ENCODE assay signal across 39 cellular contexts in genomic region chr14:56304456-56304855, GRCh38.
"Had no signal": no experiment of that assay in that cellular context is flagged by ENCODE, and none has a peak within 500 bp of the region (broad histone marks: within the 10 kb centered on the region; RNA-seq: fewer than 3 reads in every experiment).

No MANE protein-coding gene starts in this region.

- H3K4me1 ChIP-seq: Peyer's patch had no signal

- H3K27ac ChIP-seq: Peyer's patch, SJSA1, VCaP had no signal

- H3K4me3 Mint-ChIP-seq: activated B cell treated with CpG ODN at 0.5 μM for 24 hours; activated CD4-positive, alpha-beta memory T cell treated with anti-CD3 and anti-CD28 coated beads, Interleukin-2, amount 10 ng/mL, durations not matched to agents 7 days and 5 days; activated CD8-positive, alpha-beta memory T cell treated with anti-CD3 and anti-CD28 coated beads, Interleukin-2, amount 10 ng/mL, durations not matched to agents 7 days and 5 days; activated naive CD4-positive, alpha-beta T cell treated with anti-CD3 and anti-CD28 coated beads, Interleukin-2, amount 10 ng/mL, durations not matched to agents 7 days and 5 days; activated naive CD8-positive, alpha-beta T cell; activated naive CD8-positive, alpha-beta T cell treated with anti-CD3 and anti-CD28 coated beads, Interleukin-2, amount 50 U/mL, for 24 hours; brain; T-helper 1 cell treated with Interleukin-12 subunit alpha and Interleukin-12 subunit beta and Interleukin-4 antibody, amounts not matched to agents 30 μg/mL and 1 μg/mL, for 36 hours; T-helper 2 cell treated with Interferon-gamma antibody and Interleukin-4, amounts not matched to agents 5 μg/mL and 100 μg/mL, for 36 hours had no signal

- H3K4me3 ChIP-seq: Peyer's patch, SJSA1 had no signal

- H3K27ac Mint-ChIP-seq: activated B cell treated with CpG ODN at 0.5 μM for 24 hours; activated CD4-positive, alpha-beta memory T cell treated with anti-CD3 and anti-CD28 coated beads, Interleukin-2, amount 10 ng/mL, durations not matched to agents 7 days and 5 days; activated CD8-positive, alpha-beta memory T cell treated with anti-CD3 and anti-CD28 coated beads, Interleukin-2, amount 10 ng/mL, durations not matched to agents 7 days and 5 days; activated naive CD4-positive, alpha-beta T cell treated with anti-CD3 and anti-CD28 coated beads, Interleukin-2, amount 10 ng/mL, durations not matched to agents 7 days and 5 days; activated naive CD8-positive, alpha-beta T cell; activated naive CD8-positive, alpha-beta T cell treated with anti-CD3 and anti-CD28 coated beads, Interleukin-2, amount 50 U/mL, for 24 hours; brain; T-helper 1 cell treated with Interleukin-12 subunit alpha and Interleukin-12 subunit beta and Interleukin-4 antibody, amounts not matched to agents 30 μg/mL and 1 μg/mL, for 36 hours; T-helper 2 cell treated with Interferon-gamma antibody and Interleukin-4, amounts not matched to agents 5 μg/mL and 100 μg/mL, for 36 hours had no signal

- H3K36me3 Mint-ChIP-seq: activated CD8-positive, alpha-beta memory T cell treated with anti-CD3 and anti-CD28 coated beads, Interleukin-2, amount 10 ng/mL, durations not matched to agents 7 days and 5 days; activated naive CD4-positive, alpha-beta T cell treated with anti-CD3 and anti-CD28 coated beads, Interleukin-2, amount 10 ng/mL, durations not matched to agents 7 days and 5 days had no signal

- H3K9me3 Mint-ChIP-seq: activated B cell treated with CpG ODN at 0.5 μM for 24 hours; activated CD4-positive, alpha-beta memory T cell treated with anti-CD3 and anti-CD28 coated beads, Interleukin-2, amount 10 ng/mL, durations not matched to agents 7 days and 5 days; activated naive CD4-positive, alpha-beta T cell treated with anti-CD3 and anti-CD28 coated beads, Interleukin-2, amount 10 ng/mL, durations not matched to agents 7 days and 5 days; activated naive CD8-positive, alpha-beta T cell treated with anti-CD3 and anti-CD28 coated beads, Interleukin-2, amount 50 U/mL, for 24 hours; T-helper 1 cell treated with Interleukin-12 subunit alpha and Interleukin-12 subunit beta and Interleukin-4 antibody, amounts not matched to agents 30 μg/mL and 1 μg/mL, for 36 hours; T-helper 2 cell treated with Interferon-gamma antibody and Interleukin-4, amounts not matched to agents 5 μg/mL and 100 μg/mL, for 36 hours had no signal

- ATAC-seq: activated CD8-positive, alpha-beta memory T cell treated with anti-CD3 and anti-CD28 coated beads, Interleukin-2, amount 10 ng/mL, durations not matched to agents 7 days and 5 days; activated naive CD8-positive, alpha-beta T cell treated with anti-CD3 and anti-CD28 coated beads, Interleukin-2, amount 50 U/mL, for 24 hours; PC-3 had no signal

- H3K4me2 ChIP-seq: SK-N-SH had no signal

- H3K36me3 ChIP-seq: Peyer's patch, SJSA1 had no signal

- H3K27me3 Mint-ChIP-seq: activated B cell treated with CpG ODN at 0.5 μM for 24 hours; activated CD4-positive, alpha-beta memory T cell treated with anti-CD3 and anti-CD28 coated beads, Interleukin-2, amount 10 ng/mL, durations not matched to agents 7 days and 5 days; activated CD8-positive, alpha-beta memory T cell treated with anti-CD3 and anti-CD28 coated beads, Interleukin-2, amount 10 ng/mL, durations not matched to agents 7 days and 5 days; activated naive CD4-positive, alpha-beta T cell treated with anti-CD3 and anti-CD28 coated beads, Interleukin-2, amount 10 ng/mL, durations not matched to agents 7 days and 5 days; activated naive CD8-positive, alpha-beta T cell; activated naive CD8-positive, alpha-beta T cell treated with anti-CD3 and anti-CD28 coated beads, Interleukin-2, amount 50 U/mL, for 24 hours; brain had no signal

- H3K27me3 ChIP-seq: Peyer's patch, SJSA1 had no signal

- DNase-seq: activated B cell treated with CpG ODN at 0.5 μM for 24 hours; activated CD4-positive, alpha-beta memory T cell treated with anti-CD3 and anti-CD28 coated beads, Interleukin-2, amount 10 ng/mL, durations not matched to agents 7 days and 5 days; activated CD4-positive, alpha-beta T cell treated with anti-CD3 and anti-CD28 coated beads for 48 hours; activated CD4-positive, CD25-positive, alpha-beta regulatory T cell treated with anti-CD3 and anti-CD28 coated beads, Interleukin-2, amount 50 U/mL, for 72 hours; activated CD8-positive, alpha-beta memory T cell treated with anti-CD3 and anti-CD28 coated beads for 24 hours; activated CD8-positive, alpha-beta memory T cell treated with anti-CD3 and anti-CD28 coated beads, Interleukin-2, amount 10 ng/mL, durations not matched to agents 7 days and 5 days; activated CD8-positive, alpha-beta memory T cell treated with anti-CD3 and anti-CD28 coated beads, Interleukin-2, amount 50 U/mL, for 48 hours; activated effector memory CD4-positive, alpha-beta T cell treated with Interleukin-2 at 50 U/mL for 16 hours; activated naive CD4-positive, alpha-beta T cell treated with anti-CD3 and anti-CD28 coated beads, Interleukin-2, amount 10 ng/mL, durations not matched to agents 7 days and 5 days; activated naive CD8-positive, alpha-beta T cell treated with anti-CD3 and anti-CD28 coated beads, Interleukin-2, amount 50 U/mL, for 24 hours; activated T-cell treated with anti-CD3 and anti-CD28 coated beads, Interleukin-2, amount 50 U/mL, for 48 hours; anterior cingulate cortex; caudate nucleus; cerebellar nuclear complex; Kasumi-1; MM.1S; MV-4-11; NCI-H1092; NCI-H1436 treated with DMSO at 0.1 percent for 48 hours; NCI-H1694 treated with DMSO at 0.1 percent for 48 hours; NCI-H2029 treated with DMSO at 0.1 percent for 48 hours; NCI-H2107; NCI-H2171; NCI-H510A; NCI-H526; NCI-H748 treated with DMSO at 0.1 percent for 48 hours; NK-92 treated with Interleukin-12 subunit alpha and Interleukin-12 subunit beta, amount 100 ng/mL, for 24 hours; PC-3; Peyer's patch; RPMI8226; SHP77 treated with DMSO at 0.1 percent for 48 hours; SK-N-SH had no signal

- H3K9ac ChIP-seq: SK-N-SH had no signal

- H3K9me3 ChIP-seq: Peyer's patch, SJSA1, SK-N-SH had no signal

- H3K4me1 Mint-ChIP-seq: activated B cell treated with CpG ODN at 0.5 μM for 24 hours; activated CD4-positive, alpha-beta memory T cell treated with anti-CD3 and anti-CD28 coated beads, Interleukin-2, amount 10 ng/mL, durations not matched to agents 7 days and 5 days; activated CD8-positive, alpha-beta memory T cell treated with anti-CD3 and anti-CD28 coated beads, Interleukin-2, amount 10 ng/mL, durations not matched to agents 7 days and 5 days; activated naive CD4-positive, alpha-beta T cell treated with anti-CD3 and anti-CD28 coated beads, Interleukin-2, amount 10 ng/mL, durations not matched to agents 7 days and 5 days; activated naive CD8-positive, alpha-beta T cell treated with anti-CD3 and anti-CD28 coated beads, Interleukin-2, amount 50 U/mL, for 24 hours had no signal

- FAIRE-seq: bronchial epithelial cell had no signal
